In the genomic region with DNA sequence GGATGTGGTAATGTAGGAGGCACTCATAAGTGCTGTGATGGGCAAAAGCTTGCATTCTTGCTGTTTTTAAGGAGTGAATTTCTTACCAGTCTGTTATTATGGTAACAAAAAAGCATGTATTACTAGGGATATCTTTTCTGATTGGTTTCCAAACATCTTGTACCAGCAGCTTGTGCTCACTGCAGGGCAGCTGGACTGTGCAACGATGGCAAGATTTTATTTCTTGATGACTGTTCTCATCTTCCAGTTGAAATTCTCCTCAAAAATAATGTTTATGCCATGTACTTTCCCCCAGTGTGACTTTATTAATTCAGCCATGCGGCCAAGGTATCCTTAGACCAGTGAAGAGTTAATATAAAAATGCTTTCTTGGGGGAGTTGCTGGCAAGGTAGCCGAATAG, we compare ENCODE assay signal across 28 cellular contexts.
"Had no signal": no experiment of that assay in that cellular context is flagged by ENCODE, and none has a peak within 500 bp of the region (broad histone marks: within the 10 kb centered on the region; RNA-seq: fewer than 3 reads in every experiment).

No MANE protein-coding gene starts in this region.

- ATAC-seq: esophagus mucosa, foreskin keratinocyte, gastrocnemius medialis, gastroesophageal sphincter, heart left ventricle, heart right ventricle had no signal

- H3K4me3 Mint-ChIP-seq: dendritic cell treated with granulocyte-macrophage colony-stimulating factor and Interleukin-4, amounts not matched to agents 40 ng/mL and 50 ng/mL, for 4 days; endodermal cell had no signal

- DNase-seq: colonic mucosa; cortex of kidney; dermis blood vessel endothelial cell; effector CD4-positive, alpha-beta T cell; effector CD8-positive, alpha-beta T cell; effector memory CD4-positive, alpha-beta T cell; endodermal cell; esophagus squamous epithelium; foreskin fibroblast; foreskin keratinocyte; foreskin melanocyte; gastrocnemius medialis; glutamatergic neuron; head of caudate nucleus; heart left ventricle; heart right ventricle had no signal

- H3K4me3 ChIP-seq: colonic mucosa, coronary artery, dorsolateral prefrontal cortex, esophagus muscularis mucosa, esophagus squamous epithelium, gastrocnemius medialis, gastroesophageal sphincter, heart left ventricle, heart right ventricle, hepatocyte had no signal

- H3K9me3 ChIP-seq: colonic mucosa, esophagus muscularis mucosa, esophagus squamous epithelium, gastrocnemius medialis, gastroesophageal sphincter, heart left ventricle had no signal

- H3K4me1 Mint-ChIP-seq: endodermal cell had no signal

- H2AFZ ChIP-seq: hepatocyte had no signal

- H3K27me3 Mint-ChIP-seq: dendritic cell treated with granulocyte-macrophage colony-stimulating factor and Interleukin-4, amounts not matched to agents 40 ng/mL and 50 ng/mL, for 4 days had no signal

- H3K27ac Mint-ChIP-seq: dendritic cell treated with granulocyte-macrophage colony-stimulating factor and Interleukin-4, amounts not matched to agents 40 ng/mL and 50 ng/mL, for 4 days; endodermal cell had no signal

- H3K4me2 ChIP-seq: hepatocyte had no signal

- H3K27me3 ChIP-seq: colonic mucosa, dorsolateral prefrontal cortex, esophagus muscularis mucosa, esophagus squamous epithelium, foreskin keratinocyte, gastrocnemius medialis, gastroesophageal sphincter, heart left ventricle, heart right ventricle, hepatocyte had no signal

- H3K4me1 ChIP-seq: colonic mucosa, esophagus muscularis mucosa, esophagus squamous epithelium, foreskin keratinocyte, gastrocnemius medialis, gastroesophageal sphincter, heart left ventricle, heart right ventricle had no signal

- H3K36me3 ChIP-seq: colonic mucosa had no signal

- H3K27ac ChIP-seq: colonic mucosa, coronary artery, epithelial cell of prostate, esophagus muscularis mucosa, esophagus squamous epithelium, foreskin keratinocyte, gastrocnemius medialis, gastroesophageal sphincter, heart left ventricle, heart right ventricle, hepatocyte had no signal

- FAIRE-seq: colon, endometrium, endothelial cell of umbilical vein, frontal cortex had no signal
